In the genomic region with DNA sequence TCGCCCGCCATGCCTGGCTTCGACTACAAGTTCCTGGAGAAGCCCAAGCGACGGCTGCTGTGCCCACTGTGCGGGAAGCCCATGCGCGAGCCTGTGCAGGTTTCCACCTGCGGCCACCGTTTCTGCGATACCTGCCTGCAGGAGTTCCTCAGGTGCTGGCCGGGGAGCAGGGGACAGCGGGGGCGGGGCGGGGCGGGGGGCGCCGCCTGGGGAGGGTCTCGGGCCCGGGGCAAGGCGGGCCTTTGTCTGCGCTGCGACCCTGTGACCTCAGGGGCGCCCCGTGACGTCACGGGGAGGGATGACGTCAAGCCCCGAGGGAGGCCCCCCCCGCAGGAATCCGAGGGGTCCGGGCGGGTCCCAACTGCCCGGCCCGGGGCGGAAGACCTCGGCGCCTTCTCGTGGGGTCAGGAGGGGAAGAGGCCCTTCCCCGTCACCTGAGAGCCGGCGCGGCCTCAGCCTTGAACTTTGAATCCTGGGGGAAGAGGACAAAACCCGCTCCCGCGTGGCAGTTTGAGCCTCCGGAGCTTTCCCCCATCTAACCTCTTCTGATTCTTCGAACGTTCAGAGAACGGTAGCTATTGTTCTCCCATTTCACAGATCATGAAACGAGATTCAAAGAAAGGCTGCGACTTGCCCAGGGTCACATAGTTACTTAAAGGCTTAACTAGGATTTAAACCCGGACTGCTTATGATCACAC, we compare ENCODE assay signal across 1 cellular context.
TF ChIP-seq lines count a peak whose summit lies in the region.

No MANE protein-coding gene starts in this region.

TF ChIP-seq in HepG2, 621 proteins besides CTCF, POLR2A, EP300 and RAD21 (continued from another document and continues in another):
- TF ChIP-seq, protein P1, sequence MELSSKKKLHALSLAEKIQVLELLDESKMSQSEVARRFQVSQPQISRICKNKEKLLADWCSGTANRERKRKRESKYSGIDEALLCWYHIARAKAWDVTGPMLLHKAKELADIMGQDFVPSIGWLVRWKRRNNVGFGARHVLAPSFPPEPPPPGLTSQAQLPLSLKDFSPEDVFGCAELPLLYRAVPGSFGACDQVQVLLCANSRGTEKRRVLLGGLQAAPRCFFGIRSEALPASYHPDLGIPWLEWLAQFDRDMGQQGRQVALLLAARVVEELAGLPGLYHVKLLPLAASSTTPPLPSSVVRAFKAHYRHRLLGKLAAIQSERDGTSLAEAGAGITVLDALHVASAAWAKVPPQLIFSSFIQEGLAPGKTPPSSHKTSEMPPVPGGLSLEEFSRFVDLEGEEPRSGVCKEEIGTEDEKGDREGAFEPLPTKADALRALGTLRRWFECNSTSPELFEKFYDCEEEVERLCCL (CRISPR knock-in tag; IDR thresholded peaks at IDR 0.05; ENCODE audit: borderline replicate concordance), result no peak
- no peak for TF ChIP-seq ZNF484 (CRISPR knock-in tag; IDR thresholded peaks at IDR 0.05; ENCODE audit: borderline replicate concordance, low read depth)
- TF ChIP-seq, protein P2, sequence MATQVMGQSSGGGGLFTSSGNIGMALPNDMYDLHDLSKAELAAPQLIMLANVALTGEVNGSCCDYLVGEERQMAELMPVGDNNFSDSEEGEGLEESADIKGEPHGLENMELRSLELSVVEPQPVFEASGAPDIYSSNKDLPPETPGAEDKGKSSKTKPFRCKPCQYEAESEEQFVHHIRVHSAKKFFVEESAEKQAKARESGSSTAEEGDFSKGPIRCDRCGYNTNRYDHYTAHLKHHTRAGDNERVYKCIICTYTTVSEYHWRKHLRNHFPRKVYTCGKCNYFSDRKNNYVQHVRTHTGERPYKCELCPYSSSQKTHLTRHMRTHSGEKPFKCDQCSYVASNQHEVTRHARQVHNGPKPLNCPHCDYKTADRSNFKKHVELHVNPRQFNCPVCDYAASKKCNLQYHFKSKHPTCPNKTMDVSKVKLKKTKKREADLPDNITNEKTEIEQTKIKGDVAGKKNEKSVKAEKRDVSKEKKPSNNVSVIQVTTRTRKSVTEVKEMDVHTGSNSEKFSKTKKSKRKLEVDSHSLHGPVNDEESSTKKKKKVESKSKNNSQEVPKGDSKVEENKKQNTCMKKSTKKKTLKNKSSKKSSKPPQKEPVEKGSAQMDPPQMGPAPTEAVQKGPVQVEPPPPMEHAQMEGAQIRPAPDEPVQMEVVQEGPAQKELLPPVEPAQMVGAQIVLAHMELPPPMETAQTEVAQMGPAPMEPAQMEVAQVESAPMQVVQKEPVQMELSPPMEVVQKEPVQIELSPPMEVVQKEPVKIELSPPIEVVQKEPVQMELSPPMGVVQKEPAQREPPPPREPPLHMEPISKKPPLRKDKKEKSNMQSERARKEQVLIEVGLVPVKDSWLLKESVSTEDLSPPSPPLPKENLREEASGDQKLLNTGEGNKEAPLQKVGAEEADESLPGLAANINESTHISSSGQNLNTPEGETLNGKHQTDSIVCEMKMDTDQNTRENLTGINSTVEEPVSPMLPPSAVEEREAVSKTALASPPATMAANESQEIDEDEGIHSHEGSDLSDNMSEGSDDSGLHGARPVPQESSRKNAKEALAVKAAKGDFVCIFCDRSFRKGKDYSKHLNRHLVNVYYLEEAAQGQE (IDR thresholded peaks at IDR 0.05; ENCODE audit: borderline replicate concordance in 1 of 2, low read depth in 1 of 2, low read length in 2 of 2), result no peak; a peak in 1 of 4 replicates
- TF ChIP-seq TARDBP (CRISPR knock-in tag; IDR thresholded peaks at IDR 0.05), result no peak
- no peak for TF ChIP-seq MBD4 (IDR thresholded peaks at IDR 0.05; ENCODE audit: borderline replicate concordance, low read length)
- TF ChIP-seq, protein P3, sequence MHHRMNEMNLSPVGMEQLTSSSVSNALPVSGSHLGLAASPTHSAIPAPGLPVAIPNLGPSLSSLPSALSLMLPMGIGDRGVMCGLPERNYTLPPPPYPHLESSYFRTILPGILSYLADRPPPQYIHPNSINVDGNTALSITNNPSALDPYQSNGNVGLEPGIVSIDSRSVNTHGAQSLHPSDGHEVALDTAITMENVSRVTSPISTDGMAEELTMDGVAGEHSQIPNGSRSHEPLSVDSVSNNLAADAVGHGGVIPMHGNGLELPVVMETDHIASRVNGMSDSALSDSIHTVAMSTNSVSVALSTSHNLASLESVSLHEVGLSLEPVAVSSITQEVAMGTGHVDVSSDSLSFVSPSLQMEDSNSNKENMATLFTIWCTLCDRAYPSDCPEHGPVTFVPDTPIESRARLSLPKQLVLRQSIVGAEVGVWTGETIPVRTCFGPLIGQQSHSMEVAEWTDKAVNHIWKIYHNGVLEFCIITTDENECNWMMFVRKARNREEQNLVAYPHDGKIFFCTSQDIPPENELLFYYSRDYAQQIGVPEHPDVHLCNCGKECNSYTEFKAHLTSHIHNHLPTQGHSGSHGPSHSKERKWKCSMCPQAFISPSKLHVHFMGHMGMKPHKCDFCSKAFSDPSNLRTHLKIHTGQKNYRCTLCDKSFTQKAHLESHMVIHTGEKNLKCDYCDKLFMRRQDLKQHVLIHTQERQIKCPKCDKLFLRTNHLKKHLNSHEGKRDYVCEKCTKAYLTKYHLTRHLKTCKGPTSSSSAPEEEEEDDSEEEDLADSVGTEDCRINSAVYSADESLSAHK (CRISPR knock-in tag; IDR thresholded peaks at IDR 0.05; ENCODE audit: borderline replicate concordance), result no peak
- TF ChIP-seq, protein P4, sequence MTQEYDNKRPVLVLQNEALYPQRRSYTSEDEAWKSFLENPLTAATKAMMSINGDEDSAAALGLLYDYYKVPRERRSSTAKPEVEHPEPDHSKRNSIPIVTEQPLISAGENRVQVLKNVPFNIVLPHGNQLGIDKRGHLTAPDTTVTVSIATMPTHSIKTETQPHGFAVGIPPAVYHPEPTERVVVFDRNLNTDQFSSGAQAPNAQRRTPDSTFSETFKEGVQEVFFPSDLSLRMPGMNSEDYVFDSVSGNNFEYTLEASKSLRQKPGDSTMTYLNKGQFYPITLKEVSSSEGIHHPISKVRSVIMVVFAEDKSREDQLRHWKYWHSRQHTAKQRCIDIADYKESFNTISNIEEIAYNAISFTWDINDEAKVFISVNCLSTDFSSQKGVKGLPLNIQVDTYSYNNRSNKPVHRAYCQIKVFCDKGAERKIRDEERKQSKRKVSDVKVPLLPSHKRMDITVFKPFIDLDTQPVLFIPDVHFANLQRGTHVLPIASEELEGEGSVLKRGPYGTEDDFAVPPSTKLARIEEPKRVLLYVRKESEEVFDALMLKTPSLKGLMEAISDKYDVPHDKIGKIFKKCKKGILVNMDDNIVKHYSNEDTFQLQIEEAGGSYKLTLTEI (CRISPR knock-in tag; conservative IDR thresholded peaks at IDR 0.05), result no peak
- TF ChIP-seq ZNF263 (CRISPR knock-in tag; IDR thresholded peaks at IDR 0.05), result no peak
- no peak for TF ChIP-seq KAT2B (IDR thresholded peaks at IDR 0.05; ENCODE audit: borderline replicate concordance, low read depth, low read length)
- TF ChIP-seq, protein P5, sequence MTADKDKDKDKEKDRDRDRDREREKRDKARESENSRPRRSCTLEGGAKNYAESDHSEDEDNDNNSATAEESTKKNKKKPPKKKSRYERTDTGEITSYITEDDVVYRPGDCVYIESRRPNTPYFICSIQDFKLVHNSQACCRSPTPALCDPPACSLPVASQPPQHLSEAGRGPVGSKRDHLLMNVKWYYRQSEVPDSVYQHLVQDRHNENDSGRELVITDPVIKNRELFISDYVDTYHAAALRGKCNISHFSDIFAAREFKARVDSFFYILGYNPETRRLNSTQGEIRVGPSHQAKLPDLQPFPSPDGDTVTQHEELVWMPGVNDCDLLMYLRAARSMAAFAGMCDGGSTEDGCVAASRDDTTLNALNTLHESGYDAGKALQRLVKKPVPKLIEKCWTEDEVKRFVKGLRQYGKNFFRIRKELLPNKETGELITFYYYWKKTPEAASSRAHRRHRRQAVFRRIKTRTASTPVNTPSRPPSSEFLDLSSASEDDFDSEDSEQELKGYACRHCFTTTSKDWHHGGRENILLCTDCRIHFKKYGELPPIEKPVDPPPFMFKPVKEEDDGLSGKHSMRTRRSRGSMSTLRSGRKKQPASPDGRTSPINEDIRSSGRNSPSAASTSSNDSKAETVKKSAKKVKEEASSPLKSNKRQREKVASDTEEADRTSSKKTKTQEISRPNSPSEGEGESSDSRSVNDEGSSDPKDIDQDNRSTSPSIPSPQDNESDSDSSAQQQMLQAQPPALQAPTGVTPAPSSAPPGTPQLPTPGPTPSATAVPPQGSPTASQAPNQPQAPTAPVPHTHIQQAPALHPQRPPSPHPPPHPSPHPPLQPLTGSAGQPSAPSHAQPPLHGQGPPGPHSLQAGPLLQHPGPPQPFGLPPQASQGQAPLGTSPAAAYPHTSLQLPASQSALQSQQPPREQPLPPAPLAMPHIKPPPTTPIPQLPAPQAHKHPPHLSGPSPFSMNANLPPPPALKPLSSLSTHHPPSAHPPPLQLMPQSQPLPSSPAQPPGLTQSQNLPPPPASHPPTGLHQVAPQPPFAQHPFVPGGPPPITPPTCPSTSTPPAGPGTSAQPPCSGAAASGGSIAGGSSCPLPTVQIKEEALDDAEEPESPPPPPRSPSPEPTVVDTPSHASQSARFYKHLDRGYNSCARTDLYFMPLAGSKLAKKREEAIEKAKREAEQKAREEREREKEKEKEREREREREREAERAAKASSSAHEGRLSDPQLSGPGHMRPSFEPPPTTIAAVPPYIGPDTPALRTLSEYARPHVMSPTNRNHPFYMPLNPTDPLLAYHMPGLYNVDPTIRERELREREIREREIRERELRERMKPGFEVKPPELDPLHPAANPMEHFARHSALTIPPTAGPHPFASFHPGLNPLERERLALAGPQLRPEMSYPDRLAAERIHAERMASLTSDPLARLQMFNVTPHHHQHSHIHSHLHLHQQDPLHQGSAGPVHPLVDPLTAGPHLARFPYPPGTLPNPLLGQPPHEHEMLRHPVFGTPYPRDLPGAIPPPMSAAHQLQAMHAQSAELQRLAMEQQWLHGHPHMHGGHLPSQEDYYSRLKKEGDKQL (CRISPR knock-in tag; IDR thresholded peaks at IDR 0.05; ENCODE audit: low read depth), result no peak
- TF ChIP-seq, protein P6, sequence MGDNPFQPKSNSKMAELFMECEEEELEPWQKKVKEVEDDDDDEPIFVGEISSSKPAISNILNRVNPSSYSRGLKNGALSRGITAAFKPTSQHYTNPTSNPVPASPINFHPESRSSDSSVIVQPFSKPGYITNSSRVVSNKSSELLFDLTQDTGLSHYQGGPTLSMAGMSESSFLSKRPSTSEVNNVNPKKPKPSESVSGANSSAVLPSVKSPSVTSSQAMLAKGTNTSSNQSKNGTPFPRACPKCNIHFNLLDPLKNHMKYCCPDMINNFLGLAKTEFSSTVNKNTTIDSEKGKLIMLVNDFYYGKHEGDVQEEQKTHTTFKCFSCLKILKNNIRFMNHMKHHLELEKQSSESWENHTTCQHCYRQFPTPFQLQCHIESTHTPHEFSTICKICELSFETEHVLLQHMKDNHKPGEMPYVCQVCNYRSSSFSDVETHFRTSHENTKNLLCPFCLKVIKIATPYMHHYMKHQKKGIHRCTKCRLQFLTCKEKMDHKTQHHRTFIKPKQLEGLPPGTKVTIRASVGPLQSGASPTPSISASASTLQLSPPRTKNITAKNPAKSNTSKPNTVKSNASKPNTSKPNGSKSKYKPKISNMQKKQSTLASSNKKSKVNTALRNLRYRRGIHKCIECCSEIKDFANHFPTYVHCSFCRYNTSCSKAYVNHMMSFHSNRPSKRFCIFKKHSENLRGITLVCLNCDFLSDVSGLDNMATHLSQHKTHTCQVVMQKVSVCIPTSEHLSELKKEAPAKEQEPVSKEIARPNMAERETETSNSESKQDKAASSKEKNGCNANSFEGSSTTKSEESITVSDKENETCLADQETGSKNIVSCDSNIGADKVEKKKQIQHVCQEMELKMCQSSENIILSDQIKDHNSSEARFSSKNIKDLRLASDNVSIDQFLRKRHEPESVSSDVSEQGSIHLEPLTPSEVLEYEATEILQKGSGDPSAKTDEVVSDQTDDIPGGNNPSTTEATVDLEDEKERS (CRISPR knock-in tag; IDR thresholded peaks at IDR 0.05), result no peak
- no peak for TF ChIP-seq PCBP1 (IDR thresholded peaks at IDR 0.05; ENCODE audit: borderline replicate concordance, low read depth, low read length)
- no peak for TF ChIP-seq ZNF225 (CRISPR knock-in tag; IDR thresholded peaks at IDR 0.05)
- TF ChIP-seq, protein P7, sequence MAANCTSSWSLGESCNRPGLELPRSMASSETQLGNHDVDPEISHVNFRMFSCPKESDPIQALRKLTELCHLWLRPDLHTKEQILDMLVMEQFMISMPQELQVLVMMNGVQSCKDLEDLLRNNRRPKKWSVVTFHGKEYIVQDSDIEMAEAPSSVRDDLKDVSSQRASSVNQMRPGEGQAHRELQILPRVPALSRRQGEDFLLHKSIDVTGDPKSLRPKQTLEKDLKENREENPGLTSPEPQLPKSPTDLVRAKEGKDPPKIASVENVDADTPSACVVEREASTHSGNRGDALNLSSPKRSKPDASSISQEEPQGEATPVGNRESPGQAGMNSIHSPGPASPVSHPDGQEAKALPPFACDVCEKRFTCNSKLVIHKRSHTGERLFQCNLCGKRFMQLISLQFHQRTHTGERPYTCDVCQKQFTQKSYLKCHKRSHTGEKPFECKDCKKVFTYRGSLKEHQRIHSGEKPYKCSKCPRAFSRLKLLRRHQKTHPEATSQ (CRISPR knock-in tag; IDR thresholded peaks at IDR 0.05; ENCODE audit: borderline replicate concordance), result no peak
- TF ChIP-seq, protein P8, sequence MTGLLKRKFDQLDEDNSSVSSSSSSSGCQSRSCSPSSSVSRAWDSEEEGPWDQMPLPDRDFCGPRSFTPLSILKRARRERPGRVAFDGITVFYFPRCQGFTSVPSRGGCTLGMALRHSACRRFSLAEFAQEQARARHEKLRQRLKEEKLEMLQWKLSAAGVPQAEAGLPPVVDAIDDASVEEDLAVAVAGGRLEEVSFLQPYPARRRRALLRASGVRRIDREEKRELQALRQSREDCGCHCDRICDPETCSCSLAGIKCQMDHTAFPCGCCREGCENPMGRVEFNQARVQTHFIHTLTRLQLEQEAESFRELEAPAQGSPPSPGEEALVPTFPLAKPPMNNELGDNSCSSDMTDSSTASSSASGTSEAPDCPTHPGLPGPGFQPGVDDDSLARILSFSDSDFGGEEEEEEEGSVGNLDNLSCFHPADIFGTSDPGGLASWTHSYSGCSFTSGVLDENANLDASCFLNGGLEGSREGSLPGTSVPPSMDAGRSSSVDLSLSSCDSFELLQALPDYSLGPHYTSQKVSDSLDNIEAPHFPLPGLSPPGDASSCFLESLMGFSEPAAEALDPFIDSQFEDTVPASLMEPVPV (CRISPR knock-in tag; IDR thresholded peaks at IDR 0.05), result no peak
- 0 out of 2 replicates have a peak, but pooled peaks have one; percentile 38 for TF ChIP-seq BRD4 (CRISPR knock-in tag; IDR thresholded peaks at IDR 0.05)
- peak; percentile 64; the same call in 1 of the 2 replicates for TF ChIP-seq HDAC2 (CRISPR knock-in tag; IDR thresholded peaks at IDR 0.05)
- TF ChIP-seq, protein P9, sequence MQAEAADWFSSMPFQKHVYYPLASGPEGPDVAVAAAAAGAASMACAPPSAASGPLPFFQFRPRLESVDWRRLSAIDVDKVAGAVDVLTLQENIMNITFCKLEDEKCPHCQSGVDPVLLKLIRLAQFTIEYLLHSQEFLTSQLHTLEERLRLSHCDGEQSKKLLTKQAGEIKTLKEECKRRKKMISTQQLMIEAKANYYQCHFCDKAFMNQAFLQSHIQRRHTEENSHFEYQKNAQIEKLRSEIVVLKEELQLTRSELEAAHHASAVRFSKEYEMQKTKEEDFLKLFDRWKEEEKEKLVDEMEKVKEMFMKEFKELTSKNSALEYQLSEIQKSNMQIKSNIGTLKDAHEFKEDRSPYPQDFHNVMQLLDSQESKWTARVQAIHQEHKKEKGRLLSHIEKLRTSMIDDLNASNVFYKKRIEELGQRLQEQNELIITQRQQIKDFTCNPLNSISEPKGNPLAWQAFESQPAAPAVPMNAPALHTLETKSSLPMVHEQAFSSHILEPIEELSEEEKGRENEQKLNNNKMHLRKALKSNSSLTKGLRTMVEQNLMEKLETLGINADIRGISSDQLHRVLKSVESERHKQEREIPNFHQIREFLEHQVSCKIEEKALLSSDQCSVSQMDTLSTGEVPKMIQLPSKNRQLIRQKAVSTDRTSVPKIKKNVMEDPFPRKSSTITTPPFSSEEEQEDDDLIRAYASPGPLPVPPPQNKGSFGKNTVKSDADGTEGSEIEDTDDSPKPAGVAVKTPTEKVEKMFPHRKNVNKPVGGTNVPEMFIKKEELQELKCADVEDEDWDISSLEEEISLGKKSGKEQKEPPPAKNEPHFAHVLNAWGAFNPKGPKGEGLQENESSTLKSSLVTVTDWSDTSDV (CRISPR knock-in tag; IDR thresholded peaks at IDR 0.05), result no peak
- TF ChIP-seq, protein P10, sequence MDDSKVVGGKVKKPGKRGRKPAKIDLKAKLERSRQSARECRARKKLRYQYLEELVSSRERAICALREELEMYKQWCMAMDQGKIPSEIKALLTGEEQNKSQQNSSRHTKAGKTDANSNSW (CRISPR knock-in tag; IDR thresholded peaks at IDR 0.05; ENCODE audit: borderline replicate concordance), result no peak
- TF ChIP-seq RXRA (CRISPR knock-in tag; IDR thresholded peaks at IDR 0.05), result peak; percentile 90
